Comparison of ENCODE assay signal across 7 cellular contexts in the genomic region with DNA sequence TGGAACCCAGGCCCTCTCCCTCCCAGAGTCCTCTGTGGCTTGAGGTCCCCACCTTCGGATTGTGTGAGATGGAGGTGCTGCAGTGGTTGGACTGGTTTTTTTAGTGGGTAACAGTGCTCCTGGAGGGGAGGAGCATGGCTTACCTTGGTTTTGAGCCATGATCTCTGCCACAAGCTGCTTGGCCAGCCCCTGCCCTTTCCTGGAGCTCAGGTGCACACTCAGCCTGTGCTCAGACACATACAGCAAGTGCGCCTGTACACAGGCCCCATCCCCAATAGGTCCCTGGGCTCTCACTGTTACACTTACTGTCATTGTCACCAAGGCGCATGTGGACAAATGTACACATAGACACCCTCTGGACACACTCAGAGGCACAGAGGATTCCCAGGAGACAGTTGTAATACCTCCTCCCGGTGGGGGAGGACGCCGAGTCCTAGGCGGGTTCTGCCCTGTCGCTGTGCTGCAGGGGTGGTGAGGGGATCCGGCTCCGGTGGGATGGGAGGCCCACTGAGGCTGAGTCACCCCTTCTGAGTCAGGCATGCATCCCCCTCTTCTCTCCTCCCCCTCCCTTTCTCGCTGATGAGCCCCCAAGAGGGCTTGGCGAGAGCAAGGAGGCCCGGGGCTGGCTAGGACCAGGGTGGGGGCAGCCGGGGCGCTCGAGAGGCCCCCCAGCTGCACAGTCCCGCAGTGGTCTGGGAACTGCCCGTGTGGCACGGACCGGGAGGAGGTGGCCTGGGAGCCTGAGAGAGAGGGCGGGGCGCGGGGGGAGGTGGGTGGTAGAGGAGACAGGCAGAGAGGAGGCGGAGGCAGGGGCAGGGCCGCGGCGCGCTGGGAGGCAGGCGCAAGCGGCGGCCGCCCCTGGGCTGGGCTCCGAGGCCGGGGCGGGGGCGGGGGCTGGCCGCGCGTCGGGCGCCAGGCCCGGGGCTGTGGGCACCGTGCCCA. TPM values are rescaled to one million over a fixed set of nuclear protein-coding genes. Genes with fewer than 3 reads are reported as not detected.
DNase-seq lines count a peak whose midpoint lies in the region; ATAC-seq and TF ChIP-seq lines count a peak whose summit lies in the region.

No MANE protein-coding gene starts in this region.

- H3K27ac ChIP-seq in substantia nigra (ENCODE audit: low read depth, low read length, poor library complexity, severe bottlenecking), result peak overlapping the region; percentile 97

- TF ChIP-seq CTCF in GM20000 (IDR thresholded peaks at IDR 0.05; ENCODE audit: extremely low read depth, missing control alignments), result no peak

- ATAC-seq in GM18502 (IDR thresholded peaks at IDR 0.05; ENCODE audit: poor library complexity, unreplicated experiment), result no peak

- DNase-seq in GM20000 (ENCODE audit: low spot score) (peak; percentile 69), NCI-H2171 treated with DMSO at 0.1 percent for 48 hours (lab: John Stamatoyannopoulos, UW) (peak; percentile 77), activated T-cell treated with anti-CD3 and anti-CD28 coated beads for 48 hours (ENCODE audit: low read depth) (peak; percentile 19), fibroblast of gingiva (ENCODE audit: low read depth) (peak; percentile 69), mucosa of gallbladder (ENCODE audit: low spot score) (peak; percentile 84), substantia nigra (lab: John Stamatoyannopoulos, UW) (peak; percentile 39 to 94 (median 78))

RNA-seq across cellular contexts. Expression of a gene that starts 0.5 kb away (rescaled TPM):
- total RNA-seq in mucosa of gallbladder, result 136 TPM

Comparison
In these comparisons a context has a peak if more than half of its experiments do, and no peak if none do; other contexts are left out.
1. DNase-seq: peak in every context shown above with its lines; median percentile 84 in mucosa of gallbladder; 78 in substantia nigra; 77 in NCI-H2171 treated with DMSO at 0.1 percent for 48 hours; 69 in GM20000; 69 in fibroblast of gingiva; 19 in activated T-cell treated with anti-CD3 and anti-CD28 coated beads for 48 hours.